ENCODE assay signal across 8 cellular contexts in the genomic region with DNA sequence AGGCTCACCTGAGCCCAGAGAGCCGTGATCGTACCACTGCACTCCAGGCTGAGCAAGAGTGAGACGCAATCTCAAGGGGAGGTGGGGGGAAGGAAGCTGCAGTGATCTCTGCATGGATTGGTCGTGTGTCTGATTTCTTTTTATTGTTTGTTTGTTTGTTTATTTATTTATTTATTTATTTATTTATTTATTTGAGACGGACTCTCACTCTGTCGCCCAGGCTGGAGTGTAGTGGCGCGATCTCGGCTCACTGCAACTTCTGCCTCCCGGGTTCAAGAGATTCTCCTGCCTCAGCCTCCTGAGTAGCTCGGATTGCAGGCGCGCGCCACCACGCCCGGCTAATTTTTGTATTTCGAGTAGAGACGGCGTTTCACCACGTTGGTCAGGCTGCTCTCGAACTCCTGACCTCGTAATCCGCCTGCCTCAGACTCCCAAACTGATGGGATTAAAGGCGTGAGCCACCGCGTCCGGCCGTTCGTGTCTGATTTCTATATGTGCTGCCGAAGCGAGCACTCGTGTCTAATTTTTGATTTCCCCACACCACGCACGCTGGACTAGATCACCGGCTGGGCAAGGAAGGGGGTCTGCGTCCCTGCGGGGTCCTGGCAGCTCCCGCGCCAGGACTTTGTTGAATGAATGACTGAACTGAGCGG. TPM values are rescaled to one million over a fixed set of nuclear protein-coding genes. Genes with fewer than 3 reads are reported as not detected.
DNase-seq lines count a peak whose midpoint lies in the region; FAIRE-seq and TF ChIP-seq lines count a peak whose summit lies in the region.

No MANE protein-coding gene starts in this region.

- TF ChIP-seq CTCF in kidney (IDR thresholded peaks at IDR 0.05; ENCODE audit: borderline replicate concordance, extremely low read depth, insufficient read depth) (no peak), suprapubic skin (IDR thresholded peaks at IDR 0.05) (no peak)

- H3K27me3 ChIP-seq in suprapubic skin, result peaks cover 19% of the 10 kb centered on the region

- intact Hi-C loops in activated CD4-positive, alpha-beta T cell treated with anti-CD3 and anti-CD28 coated beads, Interleukin-2, amount 10 ng/mL, durations not matched to agents 24 days and 14 days (cut with micrococcal nuclease), result loop anchor here (1.0 to 10.0 kb wide), 3 partner anchors 15 to 265 kb away; a partner anchor contains a TSS
- intact Hi-C loops in activated T-helper 2 cell treated with anti-CD3 and anti-CD28 coated beads, Interferon-gamma antibody, Interleukin-2, Interleukin-4, amounts not matched to agents 10 μg/mL and 5 μg/mL and 100 μg/mL, durations not matched to agents 14 hours and 24 hours and 36 hours (cut with micrococcal nuclease), result loop anchor here (1.0 to 10.0 kb wide), 3 partner anchors 16 to 105 kb away; a partner anchor contains a TSS
- intact Hi-C loops in kidney (cut with DNase I), result no loop called here

- no peak for FAIRE-seq in kidney (lab: Jason Lieb, UNC)

- peaks cover 16% of the 10 kb centered on the region for H3K27me3 Mint-ChIP-seq in activated CD4-positive, alpha-beta T cell treated with anti-CD3 and anti-CD28 coated beads, Interleukin-2, amount 10 ng/mL, durations not matched to agents 24 days and 14 days
- peaks cover 16% of the 10 kb centered on the region for H3K27me3 Mint-ChIP-seq in activated T-helper 2 cell treated with anti-CD3 and anti-CD28 coated beads, Interferon-gamma antibody, Interleukin-2, Interleukin-4, amounts not matched to agents 10 μg/mL and 5 μg/mL and 100 μg/mL, durations not matched to agents 14 hours and 24 hours and 36 hours (ENCODE audit: low read depth)

- WGBS in suprapubic skin, result 38% methylated on average over 37 of the region's 40 CpGs

- H3K27ac ChIP-seq in kidney (ENCODE audit: low read depth in 2 of 2, low read length in 2 of 2) (peak overlapping the region in 1 of 2 donors; percentile 98), suprapubic skin (peak overlapping the region; percentile 90)

- peak overlapping the region; percentile 83 for H3K4me3 Mint-ChIP-seq in activated CD4-positive, alpha-beta T cell treated with anti-CD3 and anti-CD28 coated beads, Interleukin-2, amount 10 ng/mL, durations not matched to agents 24 days and 14 days
- H3K4me3 Mint-ChIP-seq in activated T-helper 2 cell treated with anti-CD3 and anti-CD28 coated beads, Interferon-gamma antibody, Interleukin-2, Interleukin-4, amounts not matched to agents 10 μg/mL and 5 μg/mL and 100 μg/mL, durations not matched to agents 14 hours and 24 hours and 36 hours (ENCODE audit: low read depth), result peak overlapping the region; percentile 88

- TF ChIP-seq EP300 in suprapubic skin (IDR thresholded peaks at IDR 0.05), result no peak

- peaks cover 37% of the 10 kb centered on the region for H3K4me1 Mint-ChIP-seq in activated CD4-positive, alpha-beta T cell treated with anti-CD3 and anti-CD28 coated beads, Interleukin-2, amount 10 ng/mL, durations not matched to agents 24 days and 14 days
- H3K4me1 Mint-ChIP-seq in activated T-helper 2 cell treated with anti-CD3 and anti-CD28 coated beads, Interferon-gamma antibody, Interleukin-2, Interleukin-4, amounts not matched to agents 10 μg/mL and 5 μg/mL and 100 μg/mL, durations not matched to agents 14 hours and 24 hours and 36 hours (ENCODE audit: low read depth), result peaks cover 32% of the 10 kb centered on the region

- peak overlapping the region; percentile 86 for H3K27ac Mint-ChIP-seq in activated CD4-positive, alpha-beta T cell treated with anti-CD3 and anti-CD28 coated beads, Interleukin-2, amount 10 ng/mL, durations not matched to agents 24 days and 14 days
- H3K27ac Mint-ChIP-seq in activated T-helper 2 cell treated with anti-CD3 and anti-CD28 coated beads, Interferon-gamma antibody, Interleukin-2, Interleukin-4, amounts not matched to agents 10 μg/mL and 5 μg/mL and 100 μg/mL, durations not matched to agents 14 hours and 24 hours and 36 hours, result peak overlapping the region; percentile 68

- DNase-seq in activated CD4-positive, alpha-beta T cell treated with anti-CD3 and anti-CD28 coated beads, Interleukin-2, amount 10 ng/mL, durations not matched to agents 24 days and 14 days, result no peak
- DNase-seq in activated CD4-positive, alpha-beta T cell treated with anti-CD3 and anti-CD28 coated beads, Interleukin-2, amount 50 U/mL, for 4 hours, result no peak
- no peak for DNase-seq in activated T-helper 2 cell treated with anti-CD3 and anti-CD28 coated beads, Interferon-gamma antibody, Interleukin-2, Interleukin-4, amounts not matched to agents 10 μg/mL and 5 μg/mL and 100 μg/mL, durations not matched to agents 14 hours and 24 hours and 36 hours (ENCODE audit: low spot score)
- DNase-seq in kidney (no peak), suprapubic skin (ENCODE audit: low spot score in 2 of 2) (no peak), NCI-H2081 (lab: John Stamatoyannopoulos, UW) (no peak), ecto neural progenitor cell (ENCODE audit: low spot score) (no peak)
- DNase-seq in stimulated activated CD4-positive, alpha-beta T cell treated with anti-CD3 and anti-CD28 coated beads, Interleukin-2, amount 100 ng/mL, for 48 hours, result no peak

- no peaks in the 10 kb centered on the region for H3K9me3 Mint-ChIP-seq in activated CD4-positive, alpha-beta T cell treated with anti-CD3 and anti-CD28 coated beads, Interleukin-2, amount 10 ng/mL, durations not matched to agents 24 days and 14 days
- H3K9me3 Mint-ChIP-seq in activated T-helper 2 cell treated with anti-CD3 and anti-CD28 coated beads, Interferon-gamma antibody, Interleukin-2, Interleukin-4, amounts not matched to agents 10 μg/mL and 5 μg/mL and 100 μg/mL, durations not matched to agents 14 hours and 24 hours and 36 hours, result no peaks in the 10 kb centered on the region

- H3K4me3 ChIP-seq in kidney (ENCODE audit: low read length in 2 of 2), result peak overlapping the region; percentile 59 to 64
- peak overlapping the region; percentile 60 for H3K4me3 ChIP-seq in suprapubic skin

- no peak for TF ChIP-seq POLR2A in suprapubic skin (IDR thresholded peaks at IDR 0.05)

- H3K9me3 ChIP-seq in kidney (ENCODE audit: control insufficient read depth in 1 of 2, low read length in 2 of 2) (no peaks in the 10 kb centered on the region), suprapubic skin (no peaks in the 10 kb centered on the region)

- H3K4me1 ChIP-seq in kidney (ENCODE audit: control insufficient read depth in 1 of 2, insufficient read depth in 1 of 2, low read depth in 1 of 2, low read length in 2 of 2) (peaks cover 19 to 23% of the 10 kb centered on the region in 2 donors), suprapubic skin (peaks cover 54% of the 10 kb centered on the region)

- H3K9ac ChIP-seq in kidney (ENCODE audit: low read length in 2 of 2), result peak overlapping the region in 1 of 2 donors; percentile 60

- H3K36me3 ChIP-seq in kidney (ENCODE audit: control insufficient read depth in 1 of 2, insufficient read depth in 2 of 2, low read length in 2 of 2) (no peaks in the 10 kb centered on the region), suprapubic skin (no peaks in the 10 kb centered on the region)

- H3K36me3 Mint-ChIP-seq in activated CD4-positive, alpha-beta T cell treated with anti-CD3 and anti-CD28 coated beads, Interleukin-2, amount 10 ng/mL, durations not matched to agents 24 days and 14 days (ENCODE audit: low read depth), result peaks cover 3% of the 10 kb centered on the region
- peaks cover 3% of the 10 kb centered on the region for H3K36me3 Mint-ChIP-seq in activated T-helper 2 cell treated with anti-CD3 and anti-CD28 coated beads, Interferon-gamma antibody, Interleukin-2, Interleukin-4, amounts not matched to agents 10 μg/mL and 5 μg/mL and 100 μg/mL, durations not matched to agents 14 hours and 24 hours and 36 hours (ENCODE audit: low read depth)

RNA-seq across cellular contexts. Expression of a gene that starts 0.4 kb away (rescaled TPM):
- 7.3 TPM in 2 replicates for total RNA-seq in activated CD4-positive, alpha-beta T cell treated with anti-CD3 and anti-CD28 coated beads, Interleukin-2, amount 10 ng/mL, durations not matched to agents 24 days and 14 days
- 9.6 and 11.6 TPM in 2 replicates for total RNA-seq in activated T-helper 2 cell treated with anti-CD3 and anti-CD28 coated beads, Interferon-gamma antibody, Interleukin-2, Interleukin-4, amounts not matched to agents 10 μg/mL and 5 μg/mL and 100 μg/mL, durations not matched to agents 14 hours and 24 hours and 36 hours
- total RNA-seq in kidney (114 TPM), suprapubic skin (10 to 100 TPM in 3 of 4 donors, 1 to 10 TPM in 1; 2.3 to 59.6 (median 30.5) TPM)
- polyA plus RNA-seq in kidney (ENCODE audit: insufficient read depth, low read depth, low replicate concordance), result 87.3 TPM

RNA-seq across cellular contexts. Expression of a gene that starts 1.7 kb away (rescaled TPM):
- total RNA-seq in activated CD4-positive, alpha-beta T cell treated with anti-CD3 and anti-CD28 coated beads, Interleukin-2, amount 10 ng/mL, durations not matched to agents 24 days and 14 days, result not detected in 2 replicates
- not detected in 2 replicates for total RNA-seq in activated T-helper 2 cell treated with anti-CD3 and anti-CD28 coated beads, Interferon-gamma antibody, Interleukin-2, Interleukin-4, amounts not matched to agents 10 μg/mL and 5 μg/mL and 100 μg/mL, durations not matched to agents 14 hours and 24 hours and 36 hours
- total RNA-seq in kidney (0.47 TPM), suprapubic skin (not detected)
- polyA plus RNA-seq in kidney (ENCODE audit: insufficient read depth, low read depth, low replicate concordance), result not detected

RNA-seq across cellular contexts. Expression of a gene that starts 4.0 kb away (rescaled TPM):
- total RNA-seq in activated CD4-positive, alpha-beta T cell treated with anti-CD3 and anti-CD28 coated beads, Interleukin-2, amount 10 ng/mL, durations not matched to agents 24 days and 14 days, result 29.4 TPM in 2 replicates
- total RNA-seq in activated T-helper 2 cell treated with anti-CD3 and anti-CD28 coated beads, Interferon-gamma antibody, Interleukin-2, Interleukin-4, amounts not matched to agents 10 μg/mL and 5 μg/mL and 100 μg/mL, durations not matched to agents 14 hours and 24 hours and 36 hours, result 29.9 and 30.3 TPM in 2 replicates
- 61.3 TPM for total RNA-seq in kidney
- polyA plus RNA-seq in kidney (ENCODE audit: insufficient read depth, low read depth, low replicate concordance), result 332 TPM
- 10 to 100 TPM; 32.6 to 65.4 (median 51.5) TPM for total RNA-seq in suprapubic skin

RNA-seq across cellular contexts. Expression of a gene that starts 4.1 kb away (rescaled TPM):
- 55.3 and 57.0 TPM in 2 replicates for total RNA-seq in activated CD4-positive, alpha-beta T cell treated with anti-CD3 and anti-CD28 coated beads, Interleukin-2, amount 10 ng/mL, durations not matched to agents 24 days and 14 days
- 59.0 and 59.1 TPM in 2 replicates for total RNA-seq in activated T-helper 2 cell treated with anti-CD3 and anti-CD28 coated beads, Interferon-gamma antibody, Interleukin-2, Interleukin-4, amounts not matched to agents 10 μg/mL and 5 μg/mL and 100 μg/mL, durations not matched to agents 14 hours and 24 hours and 36 hours
- total RNA-seq in kidney (26.1 TPM), suprapubic skin (10 to 100 TPM; 15.8 to 27.0 (median 24.9) TPM)
- polyA plus RNA-seq in kidney (ENCODE audit: insufficient read depth, low read depth, low replicate concordance), result 21.2 TPM

RNA-seq across cellular contexts. Expression of a gene that starts 7.0 kb away (rescaled TPM):
- not detected in 2 replicates for total RNA-seq in activated CD4-positive, alpha-beta T cell treated with anti-CD3 and anti-CD28 coated beads, Interleukin-2, amount 10 ng/mL, durations not matched to agents 24 days and 14 days
- 0.11 and 0.14 TPM in 2 replicates for total RNA-seq in activated T-helper 2 cell treated with anti-CD3 and anti-CD28 coated beads, Interferon-gamma antibody, Interleukin-2, Interleukin-4, amounts not matched to agents 10 μg/mL and 5 μg/mL and 100 μg/mL, durations not matched to agents 14 hours and 24 hours and 36 hours
- total RNA-seq in kidney, result 0.60 TPM
- polyA plus RNA-seq in kidney (ENCODE audit: insufficient read depth, low read depth, low replicate concordance), result not detected
- total RNA-seq in suprapubic skin, result not detected
